1 cellular context compared by ENCODE assay signal in the genomic region with DNA sequence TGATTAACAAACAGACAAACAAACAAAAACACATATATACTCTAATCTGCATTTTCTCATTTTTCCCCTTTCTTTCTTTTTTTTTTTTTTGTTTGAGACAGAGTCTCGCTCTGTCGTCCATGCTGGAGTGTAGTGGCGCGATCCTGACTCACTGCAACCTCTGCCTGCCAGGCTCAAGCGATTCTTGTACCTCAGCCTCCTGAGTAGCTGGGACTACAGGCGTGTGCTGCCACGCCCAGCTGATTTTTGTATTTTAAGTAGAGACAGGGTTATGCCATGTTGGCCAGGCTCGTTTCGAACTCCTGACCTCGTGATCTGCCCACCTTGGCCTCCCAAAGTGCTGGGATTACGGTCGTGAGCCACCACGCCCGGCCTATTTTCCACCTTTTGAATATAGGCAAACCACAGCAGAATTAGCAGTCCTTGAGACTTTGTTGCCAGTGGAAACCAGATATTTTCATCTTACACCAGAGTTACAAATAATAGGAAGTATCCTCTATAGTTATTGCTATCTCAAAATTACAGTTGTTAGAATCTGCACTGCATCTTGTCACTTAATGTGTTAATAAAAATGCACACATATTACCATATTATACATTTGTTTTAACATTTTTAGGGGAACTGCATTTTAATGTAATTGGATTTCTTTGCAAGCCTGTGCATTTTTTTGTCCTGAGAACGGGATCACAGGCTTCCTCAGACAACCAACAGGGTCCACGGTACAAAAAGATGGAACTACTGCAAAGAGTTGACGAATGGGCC.
A peak's percentile ranks its signal among the peaks of the same experiment; 100 is the strongest.
TF ChIP-seq lines count a peak whose summit lies in the region.

No MANE protein-coding gene starts in this region.

TF ChIP-seq in HepG2, 621 proteins besides CTCF, POLR2A, EP300 and RAD21 (continued from another document):
- TF ChIP-seq ZNF280D (CRISPR knock-in tag; IDR thresholded peaks at IDR 0.05) (peak; percentile 75; the same call in 1 of the 2 replicates), MTF1 (CRISPR knock-in tag; IDR thresholded peaks at IDR 0.05) (0 out of 2 replicates have a peak, but pooled peaks have one; percentile 56), ZMAT3 (CRISPR knock-in tag; conservative IDR thresholded peaks at IDR 0.05) (no peak), PHF5A (CRISPR knock-in tag; IDR thresholded peaks at IDR 0.05; ENCODE audit: low read depth, unreplicated experiment) (no peak), MEF2D (CRISPR knock-in tag; IDR thresholded peaks at IDR 0.05) (no peak), SATB2 (CRISPR knock-in tag; IDR thresholded peaks at IDR 0.05) (0 out of 2 replicates have a peak, but pooled peaks have one; percentile 42), ZNF329 (CRISPR knock-in tag; IDR thresholded peaks at IDR 0.05; ENCODE audit: low read depth) (no peak), ZFP41 (CRISPR knock-in tag; IDR thresholded peaks at IDR 0.05; ENCODE audit: borderline replicate concordance) (no peak), KDM3A (CRISPR knock-in tag; IDR thresholded peaks at IDR 0.05; ENCODE audit: low read depth) (0 out of 2 replicates have a peak, but pooled peaks have one; percentile 16), MAF1 (CRISPR knock-in tag; IDR thresholded peaks at IDR 0.05; ENCODE audit: borderline replicate concordance) (no peak), NR1H2 (CRISPR knock-in tag; IDR thresholded peaks at IDR 0.05; ENCODE audit: borderline replicate concordance, low read depth) (no peak), MXD4 (CRISPR knock-in tag; IDR thresholded peaks at IDR 0.05) (no peak), ELK4 (CRISPR knock-in tag; IDR thresholded peaks at IDR 0.05; ENCODE audit: borderline replicate concordance) (no peak), RARA (CRISPR knock-in tag; IDR thresholded peaks at IDR 0.05) (no peak), ZBTB38 (CRISPR knock-in tag; IDR thresholded peaks at IDR 0.05) (peak; percentile 94)
- TF ChIP-seq, protein P1, sequence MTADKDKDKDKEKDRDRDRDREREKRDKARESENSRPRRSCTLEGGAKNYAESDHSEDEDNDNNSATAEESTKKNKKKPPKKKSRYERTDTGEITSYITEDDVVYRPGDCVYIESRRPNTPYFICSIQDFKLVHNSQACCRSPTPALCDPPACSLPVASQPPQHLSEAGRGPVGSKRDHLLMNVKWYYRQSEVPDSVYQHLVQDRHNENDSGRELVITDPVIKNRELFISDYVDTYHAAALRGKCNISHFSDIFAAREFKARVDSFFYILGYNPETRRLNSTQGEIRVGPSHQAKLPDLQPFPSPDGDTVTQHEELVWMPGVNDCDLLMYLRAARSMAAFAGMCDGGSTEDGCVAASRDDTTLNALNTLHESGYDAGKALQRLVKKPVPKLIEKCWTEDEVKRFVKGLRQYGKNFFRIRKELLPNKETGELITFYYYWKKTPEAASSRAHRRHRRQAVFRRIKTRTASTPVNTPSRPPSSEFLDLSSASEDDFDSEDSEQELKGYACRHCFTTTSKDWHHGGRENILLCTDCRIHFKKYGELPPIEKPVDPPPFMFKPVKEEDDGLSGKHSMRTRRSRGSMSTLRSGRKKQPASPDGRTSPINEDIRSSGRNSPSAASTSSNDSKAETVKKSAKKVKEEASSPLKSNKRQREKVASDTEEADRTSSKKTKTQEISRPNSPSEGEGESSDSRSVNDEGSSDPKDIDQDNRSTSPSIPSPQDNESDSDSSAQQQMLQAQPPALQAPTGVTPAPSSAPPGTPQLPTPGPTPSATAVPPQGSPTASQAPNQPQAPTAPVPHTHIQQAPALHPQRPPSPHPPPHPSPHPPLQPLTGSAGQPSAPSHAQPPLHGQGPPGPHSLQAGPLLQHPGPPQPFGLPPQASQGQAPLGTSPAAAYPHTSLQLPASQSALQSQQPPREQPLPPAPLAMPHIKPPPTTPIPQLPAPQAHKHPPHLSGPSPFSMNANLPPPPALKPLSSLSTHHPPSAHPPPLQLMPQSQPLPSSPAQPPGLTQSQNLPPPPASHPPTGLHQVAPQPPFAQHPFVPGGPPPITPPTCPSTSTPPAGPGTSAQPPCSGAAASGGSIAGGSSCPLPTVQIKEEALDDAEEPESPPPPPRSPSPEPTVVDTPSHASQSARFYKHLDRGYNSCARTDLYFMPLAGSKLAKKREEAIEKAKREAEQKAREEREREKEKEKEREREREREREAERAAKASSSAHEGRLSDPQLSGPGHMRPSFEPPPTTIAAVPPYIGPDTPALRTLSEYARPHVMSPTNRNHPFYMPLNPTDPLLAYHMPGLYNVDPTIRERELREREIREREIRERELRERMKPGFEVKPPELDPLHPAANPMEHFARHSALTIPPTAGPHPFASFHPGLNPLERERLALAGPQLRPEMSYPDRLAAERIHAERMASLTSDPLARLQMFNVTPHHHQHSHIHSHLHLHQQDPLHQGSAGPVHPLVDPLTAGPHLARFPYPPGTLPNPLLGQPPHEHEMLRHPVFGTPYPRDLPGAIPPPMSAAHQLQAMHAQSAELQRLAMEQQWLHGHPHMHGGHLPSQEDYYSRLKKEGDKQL (CRISPR knock-in tag; IDR thresholded peaks at IDR 0.05; ENCODE audit: low read depth) = no peak
- TF ChIP-seq, protein P2, sequence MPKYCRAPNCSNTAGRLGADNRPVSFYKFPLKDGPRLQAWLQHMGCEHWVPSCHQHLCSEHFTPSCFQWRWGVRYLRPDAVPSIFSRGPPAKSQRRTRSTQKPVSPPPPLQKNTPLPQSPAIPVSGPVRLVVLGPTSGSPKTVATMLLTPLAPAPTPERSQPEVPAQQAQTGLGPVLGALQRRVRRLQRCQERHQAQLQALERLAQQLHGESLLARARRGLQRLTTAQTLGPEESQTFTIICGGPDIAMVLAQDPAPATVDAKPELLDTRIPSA (CRISPR knock-in tag; IDR thresholded peaks at IDR 0.05; ENCODE audit: borderline replicate concordance) = no peak
- TF ChIP-seq, protein P3, sequence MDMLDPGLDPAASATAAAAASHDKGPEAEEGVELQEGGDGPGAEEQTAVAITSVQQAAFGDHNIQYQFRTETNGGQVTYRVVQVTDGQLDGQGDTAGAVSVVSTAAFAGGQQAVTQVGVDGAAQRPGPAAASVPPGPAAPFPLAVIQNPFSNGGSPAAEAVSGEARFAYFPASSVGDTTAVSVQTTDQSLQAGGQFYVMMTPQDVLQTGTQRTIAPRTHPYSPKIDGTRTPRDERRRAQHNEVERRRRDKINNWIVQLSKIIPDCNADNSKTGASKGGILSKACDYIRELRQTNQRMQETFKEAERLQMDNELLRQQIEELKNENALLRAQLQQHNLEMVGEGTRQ (IDR thresholded peaks at IDR 0.05; ENCODE audit: low read depth, low read length) = no peak
- TF ChIP-seq, protein P3 (CRISPR knock-in tag; IDR thresholded peaks at IDR 0.05; ENCODE audit: borderline replicate concordance) = 0 out of 2 replicates have a peak, but pooled peaks have one; percentile 11
- TF ChIP-seq, protein P4, sequence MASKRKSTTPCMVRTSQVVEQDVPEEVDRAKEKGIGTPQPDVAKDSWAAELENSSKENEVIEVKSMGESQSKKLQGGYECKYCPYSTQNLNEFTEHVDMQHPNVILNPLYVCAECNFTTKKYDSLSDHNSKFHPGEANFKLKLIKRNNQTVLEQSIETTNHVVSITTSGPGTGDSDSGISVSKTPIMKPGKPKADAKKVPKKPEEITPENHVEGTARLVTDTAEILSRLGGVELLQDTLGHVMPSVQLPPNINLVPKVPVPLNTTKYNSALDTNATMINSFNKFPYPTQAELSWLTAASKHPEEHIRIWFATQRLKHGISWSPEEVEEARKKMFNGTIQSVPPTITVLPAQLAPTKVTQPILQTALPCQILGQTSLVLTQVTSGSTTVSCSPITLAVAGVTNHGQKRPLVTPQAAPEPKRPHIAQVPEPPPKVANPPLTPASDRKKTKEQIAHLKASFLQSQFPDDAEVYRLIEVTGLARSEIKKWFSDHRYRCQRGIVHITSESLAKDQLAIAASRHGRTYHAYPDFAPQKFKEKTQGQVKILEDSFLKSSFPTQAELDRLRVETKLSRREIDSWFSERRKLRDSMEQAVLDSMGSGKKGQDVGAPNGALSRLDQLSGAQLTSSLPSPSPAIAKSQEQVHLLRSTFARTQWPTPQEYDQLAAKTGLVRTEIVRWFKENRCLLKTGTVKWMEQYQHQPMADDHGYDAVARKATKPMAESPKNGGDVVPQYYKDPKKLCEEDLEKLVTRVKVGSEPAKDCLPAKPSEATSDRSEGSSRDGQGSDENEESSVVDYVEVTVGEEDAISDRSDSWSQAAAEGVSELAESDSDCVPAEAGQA (IDR thresholded peaks at IDR 0.05; ENCODE audit: low read depth) = no peak
- TF ChIP-seq, protein P4 (CRISPR knock-in tag; IDR thresholded peaks at IDR 0.05; ENCODE audit: borderline replicate concordance) = no peak
TF ChIP-seq in HepG2: peak in this region for 32.
